31 cellular contexts compared by ENCODE assay signal in the genomic region with DNA sequence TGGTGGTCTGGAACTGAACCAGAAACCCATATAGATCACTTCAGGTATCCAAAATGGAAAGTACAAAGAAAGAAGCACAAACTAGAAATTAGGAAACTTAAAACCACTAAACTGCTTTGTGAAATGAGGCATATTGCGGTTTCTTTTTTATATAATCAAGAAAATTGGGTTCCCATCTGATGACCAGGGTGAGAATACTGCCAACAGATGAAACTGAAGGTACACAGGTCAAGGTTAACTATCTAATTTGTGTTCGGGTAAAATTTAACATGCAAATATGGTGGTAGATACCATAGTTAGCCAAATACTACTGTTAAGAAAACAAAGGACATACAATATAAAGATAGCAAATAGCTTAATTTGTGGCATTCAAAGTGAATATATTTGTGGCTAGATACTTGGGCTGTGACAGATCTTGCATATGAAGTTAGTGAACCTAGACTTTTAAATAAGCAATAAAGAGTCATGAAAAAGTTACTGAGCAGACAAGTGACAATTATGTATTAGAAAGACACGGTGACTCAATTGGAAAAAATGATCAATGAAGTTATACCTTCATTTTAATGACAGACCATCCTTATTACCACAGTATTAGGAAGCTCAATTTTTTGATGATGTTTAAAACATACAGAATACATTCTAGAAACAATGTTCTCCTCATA.
"Had no signal": no experiment of that assay in that cellular context is flagged by ENCODE, and none has a peak within 500 bp of the region (broad histone marks: within the 10 kb centered on the region; RNA-seq: fewer than 3 reads in every experiment).

No MANE protein-coding gene starts in this region.

- H3K36me3 ChIP-seq: adrenal gland, pancreas had no signal

- DNase-seq: activated CD4-positive, alpha-beta T cell treated with anti-CD3 and anti-CD28 coated beads for 36 hours; activated CD4-positive, CD25-positive, alpha-beta regulatory T cell; activated CD8-positive, alpha-beta memory T cell treated with anti-CD3 and anti-CD28 coated beads, Interleukin-2, amount 10 ng/mL, durations not matched to agents 7 days and 5 days; activated CD8-positive, alpha-beta T cell treated with anti-CD3 and anti-CD28 coated beads, Interleukin-2, amount 10 ng/mL, durations not matched to agents 7 days and 5 days; activated effector memory CD4-positive, alpha-beta T cell treated with anti-CD3 and anti-CD28 coated beads, Interleukin-2, amount 50 U/mL, for 16 hours; activated naive CD4-positive, alpha-beta T cell treated with anti-CD3 and anti-CD28 coated beads for 36 hours; activated naive CD8-positive, alpha-beta T cell treated with anti-CD3 and anti-CD28 coated beads for 36 hours; activated T-cell treated with anti-CD3 and anti-CD28 coated beads, Interleukin-2, amount 50 U/mL, for 72 hours; adrenal gland; aorta; body of pancreas; dermis blood vessel endothelial cell; effector CD4-positive, alpha-beta T cell; foreskin keratinocyte; heart right ventricle; kidney glomerular epithelial cell; left lung; lower lobe of right lung; mesenchymal stem cell; naive thymus-derived CD8-positive, alpha-beta T cell; nucleus accumbens; pancreas; psoas muscle; sigmoid colon; small intestine; stimulated activated CD4-positive, alpha-beta T cell treated with anti-CD3 and anti-CD28 coated beads, Interleukin-4, amount 100 ng/mL, for 24 hours had no signal

- H3K27me3 ChIP-seq: adrenal gland, body of pancreas, esophagus muscularis mucosa, foreskin keratinocyte, heart right ventricle, left lung, pancreas, sigmoid colon, vagina had no signal

- FAIRE-seq: colon, pancreas, small intestine had no signal

- H3K4me3 ChIP-seq: adrenal gland, body of pancreas, esophagus muscularis mucosa, heart right ventricle, left lung, lower lobe of right lung, pancreas, psoas muscle, sigmoid colon, thoracic aorta, vagina had no signal

- H3K4me1 ChIP-seq: adrenal gland, body of pancreas, esophagus muscularis mucosa, foreskin keratinocyte, heart right ventricle, left lung, lower lobe of right lung, pancreas, psoas muscle, sigmoid colon, vagina had no signal

- ATAC-seq: activated CD4-positive, alpha-beta T cell treated with anti-CD3 and anti-CD28 coated beads for 36 hours; activated CD8-positive, alpha-beta memory T cell treated with anti-CD3 and anti-CD28 coated beads, Interleukin-2, amount 10 ng/mL, durations not matched to agents 7 days and 5 days; activated CD8-positive, alpha-beta T cell treated with anti-CD3 and anti-CD28 coated beads, Interleukin-2, amount 10 ng/mL, durations not matched to agents 7 days and 5 days; activated T-cell treated with anti-CD3 and anti-CD28 coated beads, Interleukin-2, amount 50 U/mL, for 72 hours; body of pancreas; foreskin keratinocyte; heart right ventricle; left lung; lower lobe of right lung; naive thymus-derived CD8-positive, alpha-beta T cell; pancreas; psoas muscle; stimulated activated effector memory CD8-positive, alpha-beta T cell treated with anti-CD3 and anti-CD28 coated beads, Interleukin-12 subunit alpha, Interleukin-12 subunit beta, amount 100 ng/mL, for 72 hours had no signal

- H3K27ac ChIP-seq: adrenal gland, body of pancreas, esophagus muscularis mucosa, foreskin keratinocyte, heart right ventricle, left lung, lower lobe of right lung, pancreas, psoas muscle, sigmoid colon, thoracic aorta, vagina had no signal

- H3K9me3 ChIP-seq: body of pancreas, esophagus muscularis mucosa, left lung, lower lobe of right lung, pancreas, psoas muscle, sigmoid colon, thoracic aorta, vagina had no signal
